In genomic region chr3:112874725-112875124, GRCh38 we compare ENCODE assay signal across 31 cellular contexts. TPM values are rescaled to one million over a fixed set of nuclear protein-coding genes. Genes with fewer than 3 reads are reported as not detected.
A peak's percentile ranks its signal among the peaks of the same experiment; 100 is the strongest.
DNase-seq lines count a peak whose midpoint lies in the region; ATAC-seq lines count a peak whose summit lies in the region.
"Had no signal": no experiment of that assay in that cellular context is flagged by ENCODE, and none has a peak within 500 bp of the region (broad histone marks: within the 10 kb centered on the region; RNA-seq: fewer than 3 reads in every experiment).

No MANE protein-coding gene starts in this region.

- no peaks in the 10 kb centered on the region for H3K27me3 Mint-ChIP-seq in stimulated activated memory B cell treated with anti-CD40 and anti-IgM and Interleukin-4, amounts not matched to agents 10 μg/mL and 1 μg/mL and 100 μg/mL, for 72 hours
- H3K27me3 Mint-ChIP-seq: activated CD4-positive, alpha-beta T cell treated with anti-CD3 and anti-CD28 coated beads, Interleukin-2, amount 10 ng/mL, durations not matched to agents 7 days and 5 days; activated naive CD8-positive, alpha-beta T cell; central memory CD8-positive, alpha-beta T cell had no signal

- no peaks in the 10 kb centered on the region for H3K27me3 ChIP-seq in right cardiac atrium (ENCODE audit: control insufficient read depth, insufficient read depth)
- H3K27me3 ChIP-seq: dorsolateral prefrontal cortex, SJSA1, vagina had no signal

- H3K9me3 ChIP-seq in right cardiac atrium (ENCODE audit: control insufficient read depth, low read length) = peaks cover 5% of the 10 kb centered on the region
- H3K9me3 ChIP-seq: prostate gland, SJSA1, vagina had no signal

- ATAC-seq in GM18511 (IDR thresholded peaks at IDR 0.05; ENCODE audit: unreplicated experiment) = peak; percentile 62
- peak; percentile 50 for ATAC-seq in GM21529 (IDR thresholded peaks at IDR 0.05; ENCODE audit: unreplicated experiment)
- peak; percentile 54 for ATAC-seq in HG03460 (IDR thresholded peaks at IDR 0.05; ENCODE audit: unreplicated experiment)
- no peak for ATAC-seq in stimulated activated memory B cell treated with anti-CD40 and anti-IgM and Interleukin-4, amounts not matched to agents 10 μg/mL and 1 μg/mL and 100 μg/mL, for 72 hours
- ATAC-seq in right cardiac atrium = no peak
- ATAC-seq: stimulated activated effector memory CD8-positive, alpha-beta T cell treated with anti-CD3 and anti-CD28 coated beads, Interleukin-12 subunit alpha, Interleukin-12 subunit beta, amount 100 ng/mL, for 72 hours had no signal

- intact Hi-C loops in right cardiac atrium (cut with DNase I) = no loop called here

- H3K4me3 Mint-ChIP-seq in stimulated activated memory B cell treated with anti-CD40 and anti-IgM and Interleukin-4, amounts not matched to agents 10 μg/mL and 1 μg/mL and 100 μg/mL, for 72 hours = peak overlapping the region; percentile 47
- H3K4me3 Mint-ChIP-seq: activated CD4-positive, alpha-beta T cell treated with anti-CD3 and anti-CD28 coated beads, Interleukin-2, amount 10 ng/mL, durations not matched to agents 7 days and 5 days; activated naive CD8-positive, alpha-beta T cell; central memory CD8-positive, alpha-beta T cell; stimulated activated effector memory CD8-positive, alpha-beta T cell treated with anti-CD3 and anti-CD28 coated beads, Interleukin-12 subunit alpha, Interleukin-12 subunit beta, amount 100 ng/mL, for 72 hours had no signal

- no peak overlapping the region for H3K4me3 ChIP-seq in right cardiac atrium (ENCODE audit: low read length)
- H3K4me3 ChIP-seq: dorsolateral prefrontal cortex, lung, prostate gland, SJSA1, thoracic aorta, vagina had no signal

- H3K9me3 Mint-ChIP-seq in stimulated activated memory B cell treated with anti-CD40 and anti-IgM and Interleukin-4, amounts not matched to agents 10 μg/mL and 1 μg/mL and 100 μg/mL, for 72 hours = peaks cover 14% of the 10 kb centered on the region

- no peaks in the 10 kb centered on the region for H3K4me1 ChIP-seq in right cardiac atrium (ENCODE audit: control insufficient read depth, insufficient read depth, low read length)
- H3K4me1 ChIP-seq: prostate gland, SJSA1, vagina had no signal

- no peak overlapping the region for H3K27ac ChIP-seq in right cardiac atrium (ENCODE audit: low read length)
- H3K27ac ChIP-seq: dorsolateral prefrontal cortex, prostate gland, SJSA1, thoracic aorta, vagina, VCaP had no signal

- H3K36me3 Mint-ChIP-seq in stimulated activated memory B cell treated with anti-CD40 and anti-IgM and Interleukin-4, amounts not matched to agents 10 μg/mL and 1 μg/mL and 100 μg/mL, for 72 hours = peaks cover 14% of the 10 kb centered on the region

- peak overlapping the region; percentile 21 for H3K27ac Mint-ChIP-seq in stimulated activated memory B cell treated with anti-CD40 and anti-IgM and Interleukin-4, amounts not matched to agents 10 μg/mL and 1 μg/mL and 100 μg/mL, for 72 hours
- H3K27ac Mint-ChIP-seq: activated CD4-positive, alpha-beta T cell treated with anti-CD3 and anti-CD28 coated beads, Interleukin-2, amount 10 ng/mL, durations not matched to agents 7 days and 5 days; activated naive CD8-positive, alpha-beta T cell; activated T-helper 2 cell treated with anti-CD3 and anti-CD28 coated beads, Interferon-gamma antibody, Interleukin-2, Interleukin-4, amounts not matched to agents 10 μg/mL and 5 μg/mL and 100 μg/mL, durations not matched to agents 14 hours and 24 hours and 36 hours; stimulated activated effector memory CD8-positive, alpha-beta T cell treated with anti-CD3 and anti-CD28 coated beads, Interleukin-12 subunit alpha, Interleukin-12 subunit beta, amount 100 ng/mL, for 72 hours had no signal

- no peak for DNase-seq in right cardiac atrium
- no peak for DNase-seq in HK-2 (ENCODE audit: unreplicated experiment)
- DNase-seq in SKM-1 treated with dmso at 0.1 percent for 144 hours (lab: John Stamatoyannopoulos, UW; ENCODE audit: unreplicated experiment) = no peak
- DNase-seq: activated CD4-positive, alpha-beta T cell treated with anti-CD3 and anti-CD28 coated beads, Interleukin-2, amount 10 ng/mL, durations not matched to agents 7 days and 5 days; DMS79; dorsolateral prefrontal cortex; glutamatergic neuron; kidney glomerular epithelial cell; NCI-H1105 treated with DMSO at 0.1 percent for 48 hours; NCI-H2081 treated with DMSO at 0.1 percent for 48 hours; NCI-H510A; stimulated activated CD4-positive, alpha-beta T cell treated with anti-CD3 and anti-CD28 coated beads, Interleukin-1b, Interleukin-23, amount 100 ng/mL, for 48 hours had no signal

- peaks cover 45% of the 10 kb centered on the region for H3K4me1 Mint-ChIP-seq in stimulated activated memory B cell treated with anti-CD40 and anti-IgM and Interleukin-4, amounts not matched to agents 10 μg/mL and 1 μg/mL and 100 μg/mL, for 72 hours
- H3K4me1 Mint-ChIP-seq: central memory CD8-positive, alpha-beta T cell had no signal

RNA-seq across cellular contexts. Expression of gene CD200R1L, which starts 28.1 kb away (rescaled TPM):
- total RNA-seq in right cardiac atrium = not detected
- not detected for polyA plus RNA-seq in right cardiac atrium
- total RNA-seq: activated CD4-positive, alpha-beta T cell treated with anti-CD3 and anti-CD28 coated beads, Interleukin-2, amount 10 ng/mL, durations not matched to agents 7 days and 5 days; activated T-helper 2 cell treated with anti-CD3 and anti-CD28 coated beads, Interferon-gamma antibody, Interleukin-2, Interleukin-4, amounts not matched to agents 10 μg/mL and 5 μg/mL and 100 μg/mL, durations not matched to agents 14 hours and 24 hours and 36 hours; astrocyte; endothelial cell of umbilical vein; H1; lung; prostate gland; SJSA1; skeletal muscle tissue; T-helper 2 cell treated with Interferon-gamma antibody and Interleukin-4, amounts not matched to agents 100 ng/mL and 5 ng/mL, for 36 hours; thoracic aorta; vagina had no signal
- polyA plus RNA-seq: endothelial cell of umbilical vein, H1, lung had no signal

Comparison
In these comparisons a context has a peak if more than half of its experiments do, and no peak if none do; other contexts are left out.
1. ATAC-seq: peak in GM18511 (single experiment), GM21529 (single experiment) and HG03460 (single experiment); none in stimulated activated memory B cell treated with anti-CD40 and anti-IgM and Interleukin-4, amounts not matched to agents 10 μg/mL and 1 μg/mL and 100 μg/mL, for 72 hours (single experiment) and right cardiac atrium (0 of 2).